Comparison of ENCODE assay signal across 8 cellular contexts in the genomic region with DNA sequence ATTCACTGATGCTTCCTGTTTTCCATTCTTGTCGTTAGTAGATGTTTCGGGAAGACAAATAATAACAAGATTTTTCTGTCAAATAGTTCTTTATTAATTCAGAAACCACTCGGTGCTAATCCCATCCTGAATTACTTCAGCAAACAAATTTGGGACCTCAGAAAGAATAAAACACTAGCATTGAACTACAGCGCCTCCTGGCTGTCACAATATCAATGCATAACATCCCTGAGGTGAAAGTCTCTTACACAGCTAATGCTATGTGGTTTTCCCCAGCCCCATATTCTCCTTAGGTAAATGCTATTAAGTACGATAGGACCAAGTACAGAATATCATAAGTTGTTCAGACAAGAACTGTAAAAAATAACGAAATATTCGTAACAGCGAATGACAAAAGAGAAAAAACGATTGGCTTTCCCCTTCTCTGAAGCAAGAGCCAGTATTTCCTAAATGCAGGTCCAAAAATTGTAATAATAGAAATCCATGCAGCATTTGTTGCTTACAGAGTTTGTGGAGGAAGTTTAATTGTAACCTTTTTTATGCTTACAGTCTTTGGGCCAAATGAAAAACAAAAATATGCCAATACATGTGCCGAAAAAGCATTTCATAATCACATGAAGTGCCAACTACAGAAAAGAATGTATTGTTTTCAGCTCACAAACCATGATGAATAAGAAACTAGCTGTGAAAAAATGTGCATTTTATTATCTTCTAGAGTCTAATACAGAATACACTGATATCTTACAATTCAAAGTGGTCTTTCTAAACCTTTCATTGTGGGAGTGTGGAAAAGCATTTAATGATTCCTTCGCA. TPM values are rescaled to one million over a fixed set of nuclear protein-coding genes. Genes with fewer than 3 reads are reported as not detected.
DNase-seq lines count a peak whose midpoint lies in the region; ATAC-seq and TF ChIP-seq lines count a peak whose summit lies in the region.

No MANE protein-coding gene starts in this region.

- H3K4me1 ChIP-seq in right cardiac atrium (ENCODE audit: control insufficient read depth, insufficient read depth, low read length) = peaks cover 7% of the 10 kb centered on the region

- H3K9me3 Mint-ChIP-seq in activated naive CD8-positive, alpha-beta T cell treated with anti-CD3 and anti-CD28 coated beads for 36 hours = no peaks in the 10 kb centered on the region

- no peaks in the 10 kb centered on the region for H3K9me3 ChIP-seq in right cardiac atrium (ENCODE audit: control insufficient read depth, low read length)

- peaks cover 2% of the 10 kb centered on the region for H3K4me1 Mint-ChIP-seq in activated naive CD8-positive, alpha-beta T cell treated with anti-CD3 and anti-CD28 coated beads for 36 hours

- peak; percentile 48 for ATAC-seq in HG03342 (IDR thresholded peaks at IDR 0.05; ENCODE audit: unreplicated experiment)
- peak; percentile 44 for ATAC-seq in SK-N-SH treated with all-trans-retinoic acid at 6 μM for 48 hours
- peak in 1 of 2 donors; percentile 36 for ATAC-seq in right cardiac atrium
- no peak for ATAC-seq in GM19455 (IDR thresholded peaks at IDR 0.05; ENCODE audit: unreplicated experiment)

- no peak overlapping the region for H3K27ac ChIP-seq in right cardiac atrium (ENCODE audit: low read length)

- DNase-seq in EH (ENCODE audit: low read depth) = peak; percentile 78
- peak; percentile 29 for DNase-seq in activated naive CD8-positive, alpha-beta T cell treated with anti-CD3 and anti-CD28 coated beads for 36 hours
- DNase-seq in right cardiac atrium = peak in 2 of 3 donors; percentile 35 to 66
- DNase-seq in stimulated activated CD4-positive, alpha-beta T cell treated with anti-CD3 and anti-CD28 coated beads, Interleukin-12 subunit alpha, Interleukin-12 subunit beta, amount 100 ng/mL, for 24 hours (ENCODE audit: low read depth in 2 of 2) = peak; percentile 16 to 46
- no peak for DNase-seq in HK-2 (ENCODE audit: unreplicated experiment)

- peaks cover 8% of the 10 kb centered on the region for H3K27me3 Mint-ChIP-seq in activated naive CD8-positive, alpha-beta T cell treated with anti-CD3 and anti-CD28 coated beads for 36 hours

- no peak overlapping the region for H3K4me3 Mint-ChIP-seq in activated naive CD8-positive, alpha-beta T cell treated with anti-CD3 and anti-CD28 coated beads for 36 hours

- H3K36me3 Mint-ChIP-seq in activated naive CD8-positive, alpha-beta T cell treated with anti-CD3 and anti-CD28 coated beads for 36 hours = no peaks in the 10 kb centered on the region

- 34% methylated on average over 11 of the region's 11 CpGs for WGBS in right cardiac atrium

- no peak overlapping the region for H3K27ac Mint-ChIP-seq in activated naive CD8-positive, alpha-beta T cell treated with anti-CD3 and anti-CD28 coated beads for 36 hours

- H3K27me3 ChIP-seq in right cardiac atrium (ENCODE audit: control insufficient read depth, insufficient read depth) = no peaks in the 10 kb centered on the region

- intact Hi-C loops in right cardiac atrium (cut with DNase I) = loop anchor here in 3 of 4 donors (2.0 to 5.0 kb wide), 5 partner anchors 72 to 300 kb away; partner anchors contain the start of gene HERC4 (in 1 of the 3)

- no peak overlapping the region for H3K4me3 ChIP-seq in right cardiac atrium (ENCODE audit: low read length)

TF ChIP-seq in SK-N-SH treated with all-trans-retinoic acid at 6 μM for 48 hours, 23 proteins besides CTCF, POLR2A, EP300 and RAD21:
- TF ChIP-seq ZNF565 (CRISPR knock-in tag; conservative IDR thresholded peaks at IDR 0.05; ENCODE audit: low read depth) (no peak), ESRRG (CRISPR knock-in tag; IDR thresholded peaks at IDR 0.05) (no peak), ZFP30 (CRISPR knock-in tag; IDR thresholded peaks at IDR 0.05) (no peak), ISL1 (CRISPR knock-in tag; IDR thresholded peaks at IDR 0.05) (no peak), GLIS3 (CRISPR knock-in tag; IDR thresholded peaks at IDR 0.05) (no peak), POU6F1 (CRISPR knock-in tag; IDR thresholded peaks at IDR 0.05; ENCODE audit: borderline replicate concordance, low read depth) (no peak), BACH2 (CRISPR knock-in tag; IDR thresholded peaks at IDR 0.05; ENCODE audit: borderline replicate concordance) (no peak), PPARA (CRISPR knock-in tag; IDR thresholded peaks at IDR 0.05; ENCODE audit: borderline replicate concordance) (no peak), CSDC2 (CRISPR knock-in tag; IDR thresholded peaks at IDR 0.05) (no peak), TOX (CRISPR knock-in tag; IDR thresholded peaks at IDR 0.05; ENCODE audit: borderline replicate concordance) (no peak), RARB (CRISPR knock-in tag; IDR thresholded peaks at IDR 0.05) (no peak), ZFP3 (CRISPR knock-in tag; IDR thresholded peaks at IDR 0.05) (no peak)

RNA-seq across cellular contexts. Expression of gene MYPN, which starts 47.3 kb away (rescaled TPM):
- total RNA-seq in activated naive CD8-positive, alpha-beta T cell treated with anti-CD3 and anti-CD28 coated beads for 36 hours = not detected
- total RNA-seq in right cardiac atrium = 100 to 1,000 TPM in 1 of 4 donors, 10 to 100 TPM in 3; 81.6 to 134 (median 84.8) TPM
- polyA plus RNA-seq in right cardiac atrium = 27.2 TPM

Comparison
In these comparisons a context has a peak if more than half of its experiments do, and no peak if none do; other contexts are left out.
1. RNA of gene MYPN, which starts 47.3 kb away (total RNA-seq): 81.6 to 134 TPM in right cardiac atrium; not detected in activated naive CD8-positive, alpha-beta T cell treated with anti-CD3 and anti-CD28 coated beads for 36 hours; every median in the first group is over 10 times any median in the second.